In genomic region chr16:13070268-13070667, GRCh38 we compare ENCODE assay signal across 19 cellular contexts.
DNase-seq lines count a peak whose midpoint lies in the region; TF ChIP-seq lines count a peak whose summit lies in the region.
"Had no signal": no experiment of that assay in that cellular context is flagged by ENCODE, and none has a peak within 500 bp of the region (broad histone marks: within the 10 kb centered on the region; RNA-seq: fewer than 3 reads in every experiment).

No MANE protein-coding gene starts in this region.

- H3K56ac ChIP-seq in H9 (ENCODE audit: insufficient read length, low read depth, low read length) = no peak overlapping the region

- H3K79me1 ChIP-seq in H9 (ENCODE audit: insufficient read depth, low read depth, low read length, poor library complexity, severe bottlenecking) (no peaks in the 10 kb centered on the region), neuronal stem cell (ENCODE audit: low read depth, low read length) (no peaks in the 10 kb centered on the region)

- peaks cover 0 to 8% (median 0%) of the 10 kb centered on the region in 3 experiments; a peak in 4 of 7 replicates for H3K36me3 Mint-ChIP-seq in H9 (ENCODE audit: insufficient read depth in 1 of 3, low read depth in 3 of 3)

- no peaks in the 10 kb centered on the region for H3K27me3 ChIP-seq in H9 (ENCODE audit: insufficient read depth, low read length)
- H3K27me3 ChIP-seq in NT2/D1 (ENCODE audit: insufficient read depth, insufficient read length) = no peaks in the 10 kb centered on the region
- H3K27me3 ChIP-seq in neuronal stem cell (ENCODE audit: control insufficient read depth in 3 of 3, insufficient read depth in 3 of 3, low read depth in 1 of 3, low read length in 3 of 3) = no peaks in the 10 kb centered on the region
- H3K27me3 ChIP-seq: BE2C, brain microvascular endothelial cell, suprapubic skin had no signal

- no CpG with 5 or more reads among the region's 9 CpGs for WGBS in H9 (ENCODE audit: extremely low coverage, insufficient read length, low lambda C conversion rate)
- no CpG with 5 or more reads among the region's 9 CpGs for WGBS in neuronal stem cell (ENCODE audit: extremely low coverage in 2 of 2, insufficient read length in 2 of 2, insufficient replicate concordance in 1 of 2), 2 donors

- no peaks in the 10 kb centered on the region for H3K23me2 ChIP-seq in H9 (ENCODE audit: insufficient read length, low read depth, low read length, poor library complexity, severe bottlenecking)

- DNase-seq in H9 (peak; percentile 87), NT2/D1 (ENCODE audit: low read depth, low spot score) (peak; percentile 95), hypothalamus (lab: John Stamatoyannopoulos, UW) (peak in 45 of 51 donors; percentile 1 to 77 (median 42)), neuronal stem cell (ENCODE audit: low spot score) (peak; percentile 88), SKM-1 (lab: John Stamatoyannopoulos, UW; ENCODE audit: unreplicated experiment) (no peak), GM20000 (ENCODE audit: low spot score) (no peak), HuH-7 (ENCODE audit: low spot score) (no peak)
- DNase-seq in effector CD8-positive, alpha-beta T cell (lab: John Stamatoyannopoulos, UW) = no peak
- DNase-seq: activated gamma-delta T cell treated with Interleukin-2 at 50 U/mL for 16 hours; BE2C; brain microvascular endothelial cell; DMS53; effector CD4-positive, alpha-beta T cell; HFFc6; NCI-H187 treated with DMSO at 0.1 percent for 48 hours; psoas muscle had no signal

- no peak overlapping the region for H4K5ac ChIP-seq in H9 (ENCODE audit: insufficient read length, low read depth, low read length)

- H3K18ac ChIP-seq in H9 (ENCODE audit: insufficient read length, low read depth, low read length) (peak overlapping the region; percentile 49), neuronal stem cell (ENCODE audit: low read length) (no peak overlapping the region)

- H4K20me1 ChIP-seq in H9 (ENCODE audit: control insufficient read depth, insufficient read depth, insufficient read length) = no peaks in the 10 kb centered on the region

- no peak overlapping the region for H2BK5ac ChIP-seq in H9 (ENCODE audit: insufficient read length, low read length)
- H2BK5ac ChIP-seq in neuronal stem cell (ENCODE audit: low read length) = no peak overlapping the region

- H2AFZ ChIP-seq in H9 (ENCODE audit: low read length) = no peak overlapping the region
- no peak overlapping the region for H2AFZ ChIP-seq in neuronal stem cell (ENCODE audit: low read length)

- H3K27me3 Mint-ChIP-seq in H9 (ENCODE audit: low read depth) = no peaks in the 10 kb centered on the region

- H3K4me3 Mint-ChIP-seq in H9 = peak overlapping the region; percentile 25 to 66
- H3K4me3 Mint-ChIP-seq: HFFc6 had no signal

- H4K91ac ChIP-seq in H9 (ENCODE audit: insufficient read length, low read depth, low read length) = no peak overlapping the region
- no peak overlapping the region for H4K91ac ChIP-seq in neuronal stem cell (ENCODE audit: low read depth, low read length, poor library complexity)

- peaks cover 8% of the 10 kb centered on the region; the same call in 1 of the 2 replicates for H3K4me1 ChIP-seq in H9 (ENCODE audit: insufficient read depth, low read length)
- peaks cover 2% of the 10 kb centered on the region for H3K4me1 ChIP-seq in NT2/D1 (ENCODE audit: insufficient read depth, insufficient read length)
- peaks cover 0 to 17% of the 10 kb centered on the region in 2 donors for H3K4me1 ChIP-seq in neuronal stem cell (ENCODE audit: control insufficient read depth in 2 of 2, insufficient read depth in 1 of 2, low read depth in 1 of 2, low read length in 2 of 2)
- H3K4me1 ChIP-seq: BE2C, psoas muscle, suprapubic skin had no signal

- H2BK15ac ChIP-seq in H9 (ENCODE audit: low read depth, low read length) (no peak overlapping the region), neuronal stem cell (ENCODE audit: low read length) (no peak overlapping the region)

- H3K27ac ChIP-seq in H9 (ENCODE audit: insufficient read length, low read depth, low read length) (peak overlapping the region; percentile 70), neuronal stem cell (replicated peaks; ENCODE audit: low read length) (peak overlapping the region; percentile 86)
- H3K27ac ChIP-seq: brain microvascular endothelial cell, psoas muscle, SK-N-MC, suprapubic skin, VCaP had no signal

- no peak overlapping the region for H2BK20ac ChIP-seq in H9 (ENCODE audit: low read depth, low read length, poor library complexity, severe bottlenecking)

- H3K9me3 ChIP-seq in H9 (ENCODE audit: control insufficient read depth, low read depth, low read length) = no peaks in the 10 kb centered on the region
- H3K9me3 ChIP-seq in NT2/D1 (ENCODE audit: insufficient read depth, low read length) = peaks cover 8% of the 10 kb centered on the region
- H3K9me3 ChIP-seq in neuronal stem cell (replicated peaks in 1 of 2; ENCODE audit: control insufficient read depth in 2 of 2, insufficient read depth in 1 of 2, low read depth in 1 of 2, low read length in 2 of 2) = no peaks in the 10 kb centered on the region
- H3K9me3 ChIP-seq: BE2C, psoas muscle, suprapubic skin had no signal

- H3K4me3 ChIP-seq in NT2/D1 (ENCODE audit: insufficient read length, low read depth) = no peak overlapping the region
- no peak overlapping the region for H3K4me3 ChIP-seq in neuronal stem cell (ENCODE audit: low read length in 2 of 2)
- H3K4me3 ChIP-seq: psoas muscle, SK-N-MC, suprapubic skin had no signal

- H3K23ac ChIP-seq in H9 (ENCODE audit: insufficient read length, low read depth, low read length) (no peak overlapping the region), neuronal stem cell (ENCODE audit: low read depth, low read length, poor library complexity) (no peak overlapping the region)

- TF ChIP-seq CTCF in H9 (conservative IDR thresholded peaks at IDR 0.05) (no peak), GM20000 (IDR thresholded peaks at IDR 0.05; ENCODE audit: extremely low read depth, missing control alignments) (no peak)

- H4K8ac ChIP-seq in H9 (replicated peaks; ENCODE audit: insufficient read length, low read depth, low read length) = no peak overlapping the region
- H4K8ac ChIP-seq in neuronal stem cell (ENCODE audit: low read depth, low read length) = no peak overlapping the region

- no peaks in the 10 kb centered on the region; the same call in 1 of the 2 replicates for H3K79me2 ChIP-seq in H9 (ENCODE audit: insufficient read depth, low read length)

- no peak overlapping the region for H2BK12ac ChIP-seq in H9 (ENCODE audit: insufficient read length, low read depth, low read length)
- no peak overlapping the region for H2BK12ac ChIP-seq in neuronal stem cell (ENCODE audit: low read length)

- H3T11ph ChIP-seq in H9 (ENCODE audit: low read length) = no peak overlapping the region

- H3K14ac ChIP-seq in H9 (ENCODE audit: insufficient read depth, low read length) (peak overlapping the region; percentile 36; the same call in 1 of the 2 replicates), neuronal stem cell (ENCODE audit: low read length) (no peak overlapping the region)

- H2AK5ac ChIP-seq in H9 (ENCODE audit: insufficient read length, low read length) (no peak overlapping the region), neuronal stem cell (ENCODE audit: low read depth, low read length) (no peak overlapping the region)

- no peak overlapping the region for H3K4ac ChIP-seq in H9 (ENCODE audit: low read depth, low read length)
- H3K4ac ChIP-seq in neuronal stem cell (ENCODE audit: low read length) = no peak overlapping the region

- H3K4me1 Mint-ChIP-seq in H9 = peaks cover 19 to 32% of the 10 kb centered on the region in 2 experiments

- H3K9me3 Mint-ChIP-seq in H9 = peaks cover 5 to 7% of the 10 kb centered on the region in 2 experiments; a peak in 4 of 5 replicates

- H3K36me3 ChIP-seq in NT2/D1 (ENCODE audit: insufficient read depth, insufficient read length, low read length) (no peaks in the 10 kb centered on the region), neuronal stem cell (replicated peaks in 1 of 2; ENCODE audit: control insufficient read depth in 2 of 2, insufficient read depth in 2 of 2, low read length in 2 of 2) (no peaks in the 10 kb centered on the region)
- H3K36me3 ChIP-seq: BE2C, brain microvascular endothelial cell, suprapubic skin had no signal

- H3K27ac Mint-ChIP-seq in H9 = peak overlapping the region; percentile 91 to 98 (median 97)
- H3K27ac Mint-ChIP-seq: HFFc6 had no signal

- H2BK120ac ChIP-seq in H9 (ENCODE audit: low read depth, low read length, poor library complexity, severe bottlenecking) (no peak overlapping the region), neuronal stem cell (ENCODE audit: low read depth, low read length) (no peak overlapping the region)

- H3K4me2 ChIP-seq in H9 (ENCODE audit: insufficient read depth, insufficient read length, low read length) (peak overlapping the region; percentile 15), neuronal stem cell (ENCODE audit: insufficient read depth, low read length, poor library complexity, severe bottlenecking) (no peak overlapping the region)

- no peak overlapping the region for H3K9ac ChIP-seq in H9 (ENCODE audit: extremely low read depth, insufficient read length, low read length)
- H3K9ac ChIP-seq in NT2/D1 (ENCODE audit: insufficient read length, low read depth) = no peak overlapping the region
- no peak overlapping the region for H3K9ac ChIP-seq in neuronal stem cell (ENCODE audit: low read depth, low read length, poor library complexity)

Comparison
In these comparisons a context has a peak if more than half of its experiments do, and no peak if none do; other contexts are left out.
1. DNase-seq: peak in H9 (single experiment), NT2/D1 (single experiment), hypothalamus (45 of 51) and neuronal stem cell (single experiment); none in SKM-1 (single experiment), GM20000 (single experiment), HuH-7 (single experiment) and effector CD8-positive, alpha-beta T cell (single experiment).